22 cellular contexts compared by ENCODE assay signal in genomic region chr5:80387063-80387768, GRCh38. TPM values are rescaled to one million over a fixed set of nuclear protein-coding genes. Genes with fewer than 3 reads are reported as not detected.
DNase-seq lines count a peak whose midpoint lies in the region; ATAC-seq lines count a peak whose summit lies in the region.
"Had no signal": no experiment of that assay in that cellular context is flagged by ENCODE, and none has a peak within 500 bp of the region (broad histone marks: within the 10 kb centered on the region; RNA-seq: fewer than 3 reads in every experiment).

No MANE protein-coding gene starts in this region.

- POLR2A ChIA-PET in naive thymus-derived CD4-positive, alpha-beta T cell (lab: Charles Lee): no interaction called here

- ATAC-seq in GM18867 (IDR thresholded peaks at IDR 0.05; ENCODE audit: unreplicated experiment) (peak; percentile 80), GM21576 (IDR thresholded peaks at IDR 0.05; ENCODE audit: unreplicated experiment) (peak; percentile 82), HG03442 (IDR thresholded peaks at IDR 0.05; ENCODE audit: unreplicated experiment) (peak; percentile 47)
- ATAC-seq in naive thymus-derived CD4-positive, alpha-beta T cell: no peak
- ATAC-seq: HCT116 had no signal

- H3K27me3 ChIP-seq in naive thymus-derived CD4-positive, alpha-beta T cell (ENCODE audit: control insufficient read depth in 2 of 2, insufficient read depth in 2 of 2, low read length in 2 of 2): no peaks in the 10 kb centered on the region
- H3K27me3 ChIP-seq: breast epithelium, SJCRH30 had no signal

- H3K27me3 Mint-ChIP-seq in dendritic cell treated with granulocyte-macrophage colony-stimulating factor and Interleukin-4, amounts not matched to agents 40 ng/mL and 50 ng/mL, for 4 days: no peaks in the 10 kb centered on the region
- H3K27me3 Mint-ChIP-seq in naive thymus-derived CD4-positive, alpha-beta T cell: peaks cover 0 to 19% (median 11%) of the 10 kb centered on the region in 5 donors

- no peaks in the 10 kb centered on the region for H3K36me3 Mint-ChIP-seq in dendritic cell treated with granulocyte-macrophage colony-stimulating factor and Interleukin-4, amounts not matched to agents 40 ng/mL and 50 ng/mL, for 4 days (ENCODE audit: low read depth)
- no peaks in the 10 kb centered on the region for H3K36me3 Mint-ChIP-seq in naive thymus-derived CD4-positive, alpha-beta T cell
- H3K36me3 Mint-ChIP-seq: memory B cell had no signal

- peak overlapping the region; percentile 88 for H3K27ac Mint-ChIP-seq in dendritic cell treated with granulocyte-macrophage colony-stimulating factor and Interleukin-4, amounts not matched to agents 40 ng/mL and 50 ng/mL, for 4 days
- no peak overlapping the region for H3K27ac Mint-ChIP-seq in naive thymus-derived CD4-positive, alpha-beta T cell
- H3K27ac Mint-ChIP-seq: memory B cell had no signal

- peaks cover 6% of the 10 kb centered on the region for H3K9me3 Mint-ChIP-seq in dendritic cell treated with granulocyte-macrophage colony-stimulating factor and Interleukin-4, amounts not matched to agents 40 ng/mL and 50 ng/mL, for 4 days
- peaks cover 0 to 9% (median 0%) of the 10 kb centered on the region in 11 donors for H3K9me3 Mint-ChIP-seq in naive thymus-derived CD4-positive, alpha-beta T cell
- H3K9me3 Mint-ChIP-seq: memory B cell had no signal

- no peaks in the 10 kb centered on the region for H3K4me1 ChIP-seq in naive thymus-derived CD4-positive, alpha-beta T cell (ENCODE audit: control insufficient read depth in 2 of 2, insufficient read depth in 2 of 2, low read length in 2 of 2)
- H3K4me1 ChIP-seq: breast epithelium, SJCRH30 had no signal

- DNase-seq in kidney glomerular epithelial cell (lab: John Stamatoyannopoulos, UW): no peak
- no peak for DNase-seq in AG08395 (ENCODE audit: low spot score)
- DNase-seq in naive thymus-derived CD4-positive, alpha-beta T cell: no peak
- DNase-seq: activated gamma-delta T cell; DND-41; glutamatergic neuron; Kasumi-1; NCI-H1105 treated with DMSO at 0.1 percent for 48 hours; NCI-H2081 treated with DMSO at 0.1 percent for 48 hours; NCI-H526 treated with DMSO at 0.1 percent for 48 hours; occipital lobe; SJCRH30; spleen; stimulated activated CD4-positive, alpha-beta T cell treated with anti-CD3 and anti-CD28 coated beads, Interleukin-4, amount 100 ng/mL, for 24 hours; trophoblast cell had no signal

- no peaks in the 10 kb centered on the region for H3K9me3 ChIP-seq in naive thymus-derived CD4-positive, alpha-beta T cell (ENCODE audit: control insufficient read depth in 2 of 3, low read length in 3 of 3)
- H3K9me3 ChIP-seq: SJCRH30 had no signal

- intact Hi-C loops in dendritic cell treated with granulocyte-macrophage colony-stimulating factor and Interleukin-4, amounts not matched to agents 40 ng/mL and 50 ng/mL, for 4 days (cut with micrococcal nuclease): no loop called here
- intact Hi-C loops in naive thymus-derived CD4-positive, alpha-beta T cell (cut with micrococcal nuclease): no loop called here

- peaks cover 51% of the 10 kb centered on the region for H3K4me1 Mint-ChIP-seq in dendritic cell treated with granulocyte-macrophage colony-stimulating factor and Interleukin-4, amounts not matched to agents 40 ng/mL and 50 ng/mL, for 4 days (ENCODE audit: low read depth)
- H3K4me1 Mint-ChIP-seq in naive thymus-derived CD4-positive, alpha-beta T cell: peaks cover 0 to 12% (median 6%) of the 10 kb centered on the region in 7 donors

- no peak overlapping the region for H3K4me3 Mint-ChIP-seq in dendritic cell treated with granulocyte-macrophage colony-stimulating factor and Interleukin-4, amounts not matched to agents 40 ng/mL and 50 ng/mL, for 4 days
- no peak overlapping the region for H3K4me3 Mint-ChIP-seq in naive thymus-derived CD4-positive, alpha-beta T cell
- H3K4me3 Mint-ChIP-seq: memory B cell had no signal

- H3K27ac ChIP-seq in naive thymus-derived CD4-positive, alpha-beta T cell (ENCODE audit: low read depth, low read length): no peak overlapping the region
- H3K27ac ChIP-seq: breast epithelium, SJCRH30 had no signal

- H3K36me3 ChIP-seq in naive thymus-derived CD4-positive, alpha-beta T cell (ENCODE audit: control insufficient read depth in 2 of 3, insufficient read depth in 3 of 3, low read length in 3 of 3): no peaks in the 10 kb centered on the region
- H3K36me3 ChIP-seq: breast epithelium, SJCRH30, spleen had no signal

- no peak overlapping the region for H3K4me3 ChIP-seq in naive thymus-derived CD4-positive, alpha-beta T cell (ENCODE audit: low read length)
- H3K4me3 ChIP-seq: breast epithelium, SJCRH30, spleen had no signal

- CTCF ChIA-PET in naive thymus-derived CD4-positive, alpha-beta T cell (lab: Charles Lee): no interaction called here

RNA-seq across cellular contexts. Expression of gene ZFYVE16, which starts 20.6 kb away (rescaled TPM):
- 10 to 100 TPM; 12.0 to 32.0 (median 26.0) TPM for total RNA-seq in naive thymus-derived CD4-positive, alpha-beta T cell
- polyA plus RNA-seq in naive thymus-derived CD4-positive, alpha-beta T cell: 1 to 10 TPM; 3.0 to 4.5 TPM
